In the genomic region with DNA sequence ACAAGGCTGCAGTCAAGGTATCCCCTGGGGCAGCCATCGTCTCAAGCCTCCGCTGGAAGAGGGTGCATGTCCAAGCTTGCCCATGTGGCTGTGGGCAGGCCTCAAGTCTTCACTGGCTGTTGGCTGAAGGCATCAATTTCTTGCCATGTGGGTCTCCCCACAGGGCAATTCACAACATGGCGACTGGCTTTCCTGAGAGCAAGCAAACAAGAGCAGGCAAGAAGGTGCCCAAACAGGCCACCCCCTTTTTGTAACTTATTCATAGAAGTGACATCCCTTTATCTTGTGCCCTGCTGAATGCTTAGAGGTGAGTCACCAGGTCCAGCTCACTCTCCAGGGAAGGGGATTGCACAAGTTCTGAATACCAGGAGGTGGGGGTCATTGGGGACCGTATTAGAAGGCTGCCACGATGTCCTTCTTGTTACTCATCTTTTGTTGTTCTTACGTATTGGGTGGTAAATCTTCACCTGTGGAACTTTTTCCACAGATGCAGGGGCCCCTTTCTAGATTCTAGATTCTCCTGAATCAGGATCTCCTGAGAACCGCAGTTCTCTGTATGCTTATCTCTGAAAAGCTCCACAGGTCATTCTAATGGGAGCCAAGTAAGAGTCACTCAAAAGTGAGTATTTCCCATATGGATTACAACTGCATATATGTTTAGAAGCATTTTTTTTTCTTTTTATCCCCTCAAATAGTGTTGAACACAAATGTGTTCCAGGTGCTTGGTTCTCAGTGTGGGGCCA, we compare ENCODE assay signal across 1 cellular context.
A peak's percentile ranks its signal among the peaks of the same experiment; 100 is the strongest.
TF ChIP-seq lines count a peak whose summit lies in the region.

No MANE protein-coding gene starts in this region.

TF ChIP-seq in K562, 482 proteins besides CTCF, POLR2A, EP300 and RAD21:
- TF ChIP-seq ATF7 (IDR thresholded peaks at IDR 0.05) (peak; percentile 40; the same call in 1 of the 2 replicates), RCOR1 (IDR thresholded peaks at IDR 0.05; ENCODE audit: borderline replicate concordance in 1 of 2, low read depth in 2 of 2, low read length in 2 of 2) (0 out of 4 replicates have a peak, but pooled peaks of 1 of the 2 experiments have one; percentile 11), ZEB2 (IDR thresholded peaks at IDR 0.05) (peak; percentile 78), CTBP1 (IDR thresholded peaks at IDR 0.05; ENCODE audit: borderline replicate concordance) (peak; percentile 76), CEBPG (CRISPR knock-in tag; IDR thresholded peaks at IDR 0.05) (peak; percentile 89), CEBPG (tag; conservative IDR thresholded peaks at IDR 0.05 in 1 of 2, IDR thresholded peaks at IDR 0.05 in 1 of 2) (peak; percentile 75 to 93), TCF3 (CRISPR knock-in tag; IDR thresholded peaks at IDR 0.05) (no peak), JUN (IDR thresholded peaks at IDR 0.05; ENCODE audit: borderline replicate concordance, low read depth, low read length) (peak; percentile 95), JUN (CRISPR knock-in tag; IDR thresholded peaks at IDR 0.05; ENCODE audit: borderline replicate concordance) (peak; percentile 65; the same call in 1 of the 2 replicates), SMARCC2 (IDR thresholded peaks at IDR 0.05; ENCODE audit: low read depth) (peak; percentile 54; the same call in 1 of the 2 replicates), TRIM24 (IDR thresholded peaks at IDR 0.05) (peak; percentile 29 to 66; a peak in 2 of 4 replicates), DPF2 (IDR thresholded peaks at IDR 0.05) (peak; percentile 65), FOSL1 (tag; conservative IDR thresholded peaks at IDR 0.05) (peak; percentile 96), CBX2 (IDR thresholded peaks at IDR 0.05; ENCODE audit: insufficient read depth, low read length, poor library complexity, severe bottlenecking) (no peak), TEAD4 (IDR thresholded peaks at IDR 0.05; ENCODE audit: low read length) (peak; percentile 64), TEAD4 (CRISPR knock-in tag; IDR thresholded peaks at IDR 0.05; ENCODE audit: borderline replicate concordance) (0 out of 2 replicates have a peak, but pooled peaks have one; percentile 49), ZBTB1 (CRISPR knock-in tag; IDR thresholded peaks at IDR 0.05; ENCODE audit: borderline replicate concordance, low read depth) (no peak), ARID1B (IDR thresholded peaks at IDR 0.05) (peak; percentile 72), HIVEP1 (CRISPR knock-in tag; IDR thresholded peaks at IDR 0.05) (no peak), SMARCA4 (IDR thresholded peaks at IDR 0.05) (peak; percentile 80), CEBPB (tag; IDR thresholded peaks at IDR 0.05) (peak; percentile 95), FOS (IDR thresholded peaks at IDR 0.05; ENCODE audit: extremely low read depth, insufficient read length) (peak; percentile 23), JUND (IDR thresholded peaks at IDR 0.05; ENCODE audit: borderline replicate concordance, low read depth, low read length) (peak; percentile 85), JUND (tag; IDR thresholded peaks at IDR 0.05; ENCODE audit: borderline replicate concordance, low read depth, low read length) (peak; percentile 79; the same call in 1 of the 3 replicates), SRSF3 (IDR thresholded peaks at IDR 0.05; ENCODE audit: insufficient read depth, low read length) (no peak), GTF2A2 (tag; IDR thresholded peaks at IDR 0.05) (no peak), TEAD1 (CRISPR knock-in tag; IDR thresholded peaks at IDR 0.05) (peak in 1 of 2 experiments; percentile 91; a peak in 2 of 4 replicates), SMARCE1 (IDR thresholded peaks at IDR 0.05) (peak; percentile 72)
- TF ChIP-seq, protein P1, sequence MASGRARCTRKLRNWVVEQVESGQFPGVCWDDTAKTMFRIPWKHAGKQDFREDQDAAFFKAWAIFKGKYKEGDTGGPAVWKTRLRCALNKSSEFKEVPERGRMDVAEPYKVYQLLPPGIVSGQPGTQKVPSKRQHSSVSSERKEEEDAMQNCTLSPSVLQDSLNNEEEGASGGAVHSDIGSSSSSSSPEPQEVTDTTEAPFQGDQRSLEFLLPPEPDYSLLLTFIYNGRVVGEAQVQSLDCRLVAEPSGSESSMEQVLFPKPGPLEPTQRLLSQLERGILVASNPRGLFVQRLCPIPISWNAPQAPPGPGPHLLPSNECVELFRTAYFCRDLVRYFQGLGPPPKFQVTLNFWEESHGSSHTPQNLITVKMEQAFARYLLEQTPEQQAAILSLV (tag; IDR thresholded peaks at IDR 0.05): peak; percentile 11; the same call in 1 of the 2 replicates
- TF ChIP-seq, protein P2, sequence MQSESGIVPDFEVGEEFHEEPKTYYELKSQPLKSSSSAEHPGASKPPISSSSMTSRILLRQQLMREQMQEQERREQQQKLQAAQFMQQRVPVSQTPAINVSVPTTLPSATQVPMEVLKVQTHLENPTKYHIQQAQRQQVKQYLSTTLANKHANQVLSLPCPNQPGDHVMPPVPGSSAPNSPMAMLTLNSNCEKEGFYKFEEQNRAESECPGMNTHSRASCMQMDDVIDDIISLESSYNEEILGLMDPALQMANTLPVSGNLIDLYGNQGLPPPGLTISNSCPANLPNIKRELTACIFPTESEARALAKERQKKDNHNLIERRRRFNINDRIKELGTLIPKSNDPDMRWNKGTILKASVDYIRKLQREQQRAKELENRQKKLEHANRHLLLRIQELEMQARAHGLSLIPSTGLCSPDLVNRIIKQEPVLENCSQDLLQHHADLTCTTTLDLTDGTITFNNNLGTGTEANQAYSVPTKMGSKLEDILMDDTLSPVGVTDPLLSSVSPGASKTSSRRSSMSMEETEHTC (IDR thresholded peaks at IDR 0.05): no peak
- TF ChIP-seq, protein P3, sequence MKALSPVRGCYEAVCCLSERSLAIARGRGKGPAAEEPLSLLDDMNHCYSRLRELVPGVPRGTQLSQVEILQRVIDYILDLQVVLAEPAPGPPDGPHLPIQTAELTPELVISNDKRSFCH (CRISPR knock-in tag; IDR thresholded peaks at IDR 0.05): no peak
- TF ChIP-seq, protein P3 (tag; IDR thresholded peaks at IDR 0.05): no peak
- TF ChIP-seq, protein P4, sequence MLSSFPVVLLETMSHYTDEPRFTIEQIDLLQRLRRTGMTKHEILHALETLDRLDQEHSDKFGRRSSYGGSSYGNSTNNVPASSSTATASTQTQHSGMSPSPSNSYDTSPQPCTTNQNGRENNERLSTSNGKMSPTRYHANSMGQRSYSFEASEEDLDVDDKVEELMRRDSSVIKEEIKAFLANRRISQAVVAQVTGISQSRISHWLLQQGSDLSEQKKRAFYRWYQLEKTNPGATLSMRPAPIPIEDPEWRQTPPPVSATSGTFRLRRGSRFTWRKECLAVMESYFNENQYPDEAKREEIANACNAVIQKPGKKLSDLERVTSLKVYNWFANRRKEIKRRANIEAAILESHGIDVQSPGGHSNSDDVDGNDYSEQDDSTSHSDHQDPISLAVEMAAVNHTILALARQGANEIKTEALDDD (IDR thresholded peaks at IDR 0.05): no peak
- TF ChIP-seq, protein P5, sequence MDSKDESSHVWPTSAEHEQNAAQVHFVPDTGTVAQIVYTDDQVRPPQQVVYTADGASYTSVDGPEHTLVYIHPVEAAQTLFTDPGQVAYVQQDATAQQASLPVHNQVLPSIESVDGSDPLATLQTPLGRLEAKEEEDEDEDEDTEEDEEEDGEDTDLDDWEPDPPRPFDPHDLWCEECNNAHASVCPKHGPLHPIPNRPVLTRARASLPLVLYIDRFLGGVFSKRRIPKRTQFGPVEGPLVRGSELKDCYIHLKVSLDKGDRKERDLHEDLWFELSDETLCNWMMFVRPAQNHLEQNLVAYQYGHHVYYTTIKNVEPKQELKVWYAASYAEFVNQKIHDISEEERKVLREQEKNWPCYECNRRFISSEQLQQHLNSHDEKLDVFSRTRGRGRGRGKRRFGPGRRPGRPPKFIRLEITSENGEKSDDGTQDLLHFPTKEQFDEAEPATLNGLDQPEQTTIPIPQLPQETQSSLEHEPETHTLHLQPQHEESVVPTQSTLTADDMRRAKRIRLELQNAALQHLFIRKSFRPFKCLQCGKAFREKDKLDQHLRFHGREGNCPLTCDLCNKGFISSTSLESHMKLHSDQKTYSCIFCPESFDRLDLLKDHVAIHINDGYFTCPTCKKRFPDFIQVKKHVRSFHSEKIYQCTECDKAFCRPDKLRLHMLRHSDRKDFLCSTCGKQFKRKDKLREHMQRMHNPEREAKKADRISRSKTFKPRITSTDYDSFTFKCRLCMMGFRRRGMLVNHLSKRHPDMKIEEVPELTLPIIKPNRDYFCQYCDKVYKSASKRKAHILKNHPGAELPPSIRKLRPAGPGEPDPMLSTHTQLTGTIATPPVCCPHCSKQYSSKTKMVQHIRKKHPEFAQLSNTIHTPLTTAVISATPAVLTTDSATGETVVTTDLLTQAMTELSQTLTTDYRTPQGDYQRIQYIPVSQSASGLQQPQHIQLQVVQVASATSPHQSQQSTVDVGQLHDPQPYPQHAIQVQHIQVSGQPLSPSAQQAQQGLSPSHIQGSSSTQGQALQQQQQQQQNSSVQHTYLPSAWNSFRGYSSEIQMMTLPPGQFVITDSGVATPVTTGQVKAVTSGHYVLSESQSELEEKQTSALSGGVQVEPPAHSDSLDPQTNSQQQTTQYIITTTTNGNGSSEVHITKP (IDR thresholded peaks at IDR 0.05; ENCODE audit: partially characterized antibody): peak; percentile 65
- TF ChIP-seq, protein P6, sequence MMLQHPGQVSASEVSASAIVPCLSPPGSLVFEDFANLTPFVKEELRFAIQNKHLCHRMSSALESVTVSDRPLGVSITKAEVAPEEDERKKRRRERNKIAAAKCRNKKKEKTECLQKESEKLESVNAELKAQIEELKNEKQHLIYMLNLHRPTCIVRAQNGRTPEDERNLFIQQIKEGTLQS (IDR thresholded peaks at IDR 0.05): peak; percentile 93
- TF ChIP-seq, protein P6 (CRISPR knock-in tag; conservative IDR thresholded peaks at IDR 0.05): no peak
TF ChIP-seq in K562: peak in this region for 21.
